In the genomic region with DNA sequence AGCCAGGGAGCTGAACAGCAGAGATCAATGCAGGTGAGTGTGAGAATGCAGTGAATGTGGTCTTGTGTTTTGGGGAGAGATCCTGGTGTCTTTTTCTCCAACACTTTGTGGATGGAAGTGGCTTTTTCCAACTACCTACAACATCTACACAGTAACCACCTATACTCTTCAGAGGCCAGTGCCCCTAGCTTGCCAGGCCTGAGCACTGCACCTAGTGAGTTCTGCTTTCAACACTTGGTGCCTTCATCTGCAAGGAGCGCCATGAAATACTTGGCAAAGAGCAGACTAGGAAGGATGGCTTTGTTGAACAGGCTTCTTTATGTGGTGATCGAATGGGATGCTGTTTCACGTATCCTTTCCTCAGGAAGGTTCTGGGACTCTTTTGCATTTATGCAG, we compare ENCODE assay signal across 24 cellular contexts.
"Had no signal": no experiment of that assay in that cellular context is flagged by ENCODE, and none has a peak within 500 bp of the region (broad histone marks: within the 10 kb centered on the region; RNA-seq: fewer than 3 reads in every experiment).

No MANE protein-coding gene starts in this region.

- H3K36me3 ChIP-seq: left ventricle myocardium inferior, neutrophil, stomach, upper lobe of left lung, WERI-Rb-1 had no signal

- DNase-seq: activated CD4-positive, alpha-beta T cell treated with anti-CD3 and anti-CD28 coated beads, Interleukin-2, amount 10 ng/mL, durations not matched to agents 7 days and 5 days; activated CD4-positive, CD25-positive, alpha-beta regulatory T cell treated with anti-CD3 and anti-CD28 coated beads, Interleukin-2, amount 50 U/mL, for 72 hours; activated CD8-positive, alpha-beta memory T cell treated with anti-CD3 and anti-CD28 coated beads, Interleukin-2, amount 10 ng/mL, durations not matched to agents 7 days and 5 days; activated CD8-positive, alpha-beta T cell treated with anti-CD3 and anti-CD28 coated beads for 36 hours; activated effector memory CD4-positive, alpha-beta T cell treated with anti-CD3 and anti-CD28 coated beads, Interleukin-2, amount 50 U/mL, for 16 hours; activated naive CD4-positive, alpha-beta T cell treated with anti-CD3 and anti-CD28 coated beads, Interleukin-2, amount 10 ng/mL, durations not matched to agents 7 days and 5 days; activated T-cell treated with anti-CD3 and anti-CD28 coated beads for 4 hours; amygdala; effector CD4-positive, alpha-beta T cell; erythroblast; immature natural killer cell; kidney glomerular epithelial cell; left ventricle myocardium inferior; small intestine; stimulated activated CD4-positive, alpha-beta T cell treated with anti-CD3 and anti-CD28 coated beads, Interleukin-2, amount 100 ng/mL, for 24 hours; T-cell; WERI-Rb-1 had no signal

- H2AFZ ChIP-seq: parathyroid adenoma had no signal

- H3K4me1 ChIP-seq: foreskin keratinocyte, parathyroid adenoma had no signal

- H3K4me3 ChIP-seq: left ventricle myocardium inferior, stomach had no signal

- H3K27me3 ChIP-seq: neutrophil, stomach, upper lobe of left lung had no signal

- FAIRE-seq: small intestine had no signal

- H3K9ac ChIP-seq: parathyroid adenoma had no signal

- H3K27ac ChIP-seq: foreskin keratinocyte, left ventricle myocardium inferior, neutrophil, parathyroid adenoma, WERI-Rb-1 had no signal

- H3K79me2 ChIP-seq: parathyroid adenoma had no signal

- H3K9me3 ChIP-seq: left ventricle myocardium inferior, neutrophil, stomach, upper lobe of left lung had no signal

- ATAC-seq: activated CD8-positive, alpha-beta memory T cell treated with anti-CD3 and anti-CD28 coated beads, Interleukin-2, amount 10 ng/mL, durations not matched to agents 7 days and 5 days; activated CD8-positive, alpha-beta T cell treated with anti-CD3 and anti-CD28 coated beads for 36 hours; sciatic nerve; stimulated activated memory B cell treated with anti-CD40 and anti-IgM and Interleukin-4, amounts not matched to agents 10 μg/mL and 1 μg/mL and 100 μg/mL, for 72 hours; T-cell had no signal
